In the genomic region with DNA sequence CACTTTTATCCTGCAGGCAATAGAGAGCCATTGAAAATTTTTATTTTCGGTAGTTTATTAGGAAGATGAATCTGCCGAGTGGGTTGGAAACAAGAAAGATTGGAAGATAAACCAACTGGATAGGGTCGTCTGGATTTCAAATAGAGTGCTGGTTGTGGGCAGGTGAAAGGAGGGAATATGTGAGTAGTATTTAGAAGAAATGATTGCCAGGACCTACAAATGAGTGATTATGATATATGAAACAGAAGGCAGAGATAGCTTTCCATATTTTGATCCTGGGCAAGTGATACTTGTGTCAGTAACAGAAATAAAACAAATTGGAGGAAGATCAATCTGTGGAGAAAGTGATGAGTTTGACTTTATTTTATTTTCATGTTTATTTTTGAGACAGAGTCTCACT, we compare ENCODE assay signal across 15 cellular contexts. TPM values are rescaled to one million over a fixed set of nuclear protein-coding genes. Genes with fewer than 3 reads are reported as not detected.
A peak's percentile ranks its signal among the peaks of the same experiment; 100 is the strongest.
DNase-seq lines count a peak whose midpoint lies in the region; ATAC-seq and TF ChIP-seq lines count a peak whose summit lies in the region.
"Had no signal": no experiment of that assay in that cellular context is flagged by ENCODE, and none has a peak within 500 bp of the region (broad histone marks: within the 10 kb centered on the region; RNA-seq: fewer than 3 reads in every experiment).

No MANE protein-coding gene starts in this region.

- 0 out of 2 replicates have a peak, but pooled peaks cover 7% of the 10 kb centered on the region for H4K20me1 ChIP-seq in GM23338 (replicated peaks; ENCODE audit: insufficient read depth)

- peak overlapping the region; percentile 90 for H3K4me3 Mint-ChIP-seq in CD4-positive, alpha-beta T cell
- H3K4me3 Mint-ChIP-seq in GM23338 (peak overlapping the region; percentile 83), nephron (peak overlapping the region; percentile 3 to 89 (median 87))
- peak overlapping the region; percentile 3 for H3K4me3 Mint-ChIP-seq in activated naive CD8-positive, alpha-beta T cell treated with anti-CD3 and anti-CD28 coated beads for 36 hours

- peaks cover 18% of the 10 kb centered on the region for H3K4me1 ChIP-seq in GM23338 (ENCODE audit: insufficient read depth)

- H3K9me3 Mint-ChIP-seq in CD4-positive, alpha-beta T cell: no peaks in the 10 kb centered on the region
- H3K9me3 Mint-ChIP-seq in GM23338 (no peaks in the 10 kb centered on the region), nephron (no peaks in the 10 kb centered on the region)
- H3K9me3 Mint-ChIP-seq in activated naive CD8-positive, alpha-beta T cell treated with anti-CD3 and anti-CD28 coated beads for 36 hours: no peaks in the 10 kb centered on the region

- ATAC-seq in CD4-positive, alpha-beta T cell (ENCODE audit: poor library complexity): no peak
- ATAC-seq in GM23338: no peak
- ATAC-seq in GM18505 (IDR thresholded peaks at IDR 0.05; ENCODE audit: unreplicated experiment): no peak
- ATAC-seq: mucosa of descending colon had no signal

- peak overlapping the region; percentile 80 for H3K27ac Mint-ChIP-seq in CD4-positive, alpha-beta T cell
- H3K27ac Mint-ChIP-seq in GM23338: peak overlapping the region; percentile 23
- H3K27ac Mint-ChIP-seq in activated naive CD8-positive, alpha-beta T cell treated with anti-CD3 and anti-CD28 coated beads for 36 hours: no peak overlapping the region
- H3K27ac Mint-ChIP-seq in nephron: no peak overlapping the region

- DNase-seq in CD4-positive, alpha-beta T cell: no peak
- DNase-seq in GM23338 (ENCODE audit: low spot score) (no peak), DMS 273 treated with DMSO at 0.1 percent for 48 hours (lab: John Stamatoyannopoulos, UW) (no peak), substantia nigra (lab: John Stamatoyannopoulos, UW) (no peak)
- DNase-seq in activated naive CD8-positive, alpha-beta T cell treated with anti-CD3 and anti-CD28 coated beads for 36 hours: no peak
- DNase-seq: adrenal gland, COR-L47, GF-D8, MM.1S, mucosa of descending colon, NCI-H2107, Right ventricle myocardium superior, upper lobe of left lung had no signal

- H3K9me2 ChIP-seq in GM23338 (ENCODE audit: insufficient read depth): peaks cover 3% of the 10 kb centered on the region; the same call in 1 of the 2 replicates

- H3K27me3 Mint-ChIP-seq in CD4-positive, alpha-beta T cell: no peaks in the 10 kb centered on the region
- no peaks in the 10 kb centered on the region for H3K27me3 Mint-ChIP-seq in GM23338 (ENCODE audit: insufficient read depth, low read depth, poor library complexity)
- no peaks in the 10 kb centered on the region for H3K27me3 Mint-ChIP-seq in activated naive CD8-positive, alpha-beta T cell treated with anti-CD3 and anti-CD28 coated beads for 36 hours
- no peaks in the 10 kb centered on the region for H3K27me3 Mint-ChIP-seq in nephron (ENCODE audit: low read depth)

- no peak for TF ChIP-seq POLR2A in GM18505 (IDR thresholded peaks at IDR 0.05; ENCODE audit: borderline replicate concordance, extremely low read depth, insufficient read depth, insufficient read length)

- H3K36me3 ChIP-seq in GM23338 (ENCODE audit: insufficient read depth): no peaks in the 10 kb centered on the region
- H3K36me3 ChIP-seq: adrenal gland had no signal

- H3K27ac ChIP-seq in CD4-positive, alpha-beta T cell (ENCODE audit: low read depth, low read length): no peak overlapping the region
- H3K27ac ChIP-seq in GM23338 (ENCODE audit: low read depth) (peak overlapping the region; percentile 74), substantia nigra (ENCODE audit: low read depth, low read length, poor library complexity, severe bottlenecking) (no peak overlapping the region)
- H3K27ac ChIP-seq: adrenal gland had no signal

- H3K9me3 ChIP-seq in CD4-positive, alpha-beta T cell (ENCODE audit: control insufficient read depth, low read length): no peaks in the 10 kb centered on the region
- H3K9me3 ChIP-seq: adrenal gland, mucosa of descending colon, upper lobe of left lung had no signal

- H3K36me3 Mint-ChIP-seq in CD4-positive, alpha-beta T cell (ENCODE audit: low read depth): peaks cover 38% of the 10 kb centered on the region
- H3K36me3 Mint-ChIP-seq in GM23338 (ENCODE audit: low read depth): peaks cover 19% of the 10 kb centered on the region
- peaks cover 33% of the 10 kb centered on the region for H3K36me3 Mint-ChIP-seq in activated naive CD8-positive, alpha-beta T cell treated with anti-CD3 and anti-CD28 coated beads for 36 hours
- H3K36me3 Mint-ChIP-seq in nephron (ENCODE audit: low read depth): peaks cover 34% of the 10 kb centered on the region

- CTCF ChIA-PET in CD4-positive, alpha-beta T cell (lab: Charles Lee): interaction anchor here (1.3 kb wide), 1 partner anchor 21 kb away, joined by 3 read pairs; no protein-coding TSS in a partner anchor

- H3K79me2 ChIP-seq in GM23338 (replicated peaks; ENCODE audit: insufficient read depth): peaks cover 72% of the 10 kb centered on the region

- peak overlapping the region; percentile 80; the same call in 1 of the 2 replicates for H3K4me3 ChIP-seq in GM23338
- H3K4me3 ChIP-seq: adrenal gland, mucosa of descending colon, upper lobe of left lung had no signal

- POLR2A ChIA-PET in CD4-positive, alpha-beta T cell (lab: Charles Lee): no interaction called here

- H2AFZ ChIP-seq in GM23338: no peak overlapping the region

- H3K4me1 Mint-ChIP-seq in CD4-positive, alpha-beta T cell (ENCODE audit: low read depth): peaks cover 67% of the 10 kb centered on the region
- H3K4me1 Mint-ChIP-seq in GM23338 (peaks cover 14% of the 10 kb centered on the region), nephron (peaks cover 19% of the 10 kb centered on the region)
- H3K4me1 Mint-ChIP-seq in activated naive CD8-positive, alpha-beta T cell treated with anti-CD3 and anti-CD28 coated beads for 36 hours: peaks cover 44% of the 10 kb centered on the region

- intact Hi-C loops in CD4-positive, alpha-beta T cell (cut with DNase I, micrococcal nuclease): loop anchor here in 1 of 2 experiments (10.0 kb wide), 2 partner anchors 364 to 514 kb away; partner anchors contain the start of gene TP53BP2

- peak overlapping the region; percentile 96 for H3K4me2 ChIP-seq in GM23338

- H3K27me3 ChIP-seq in CD4-positive, alpha-beta T cell (ENCODE audit: control insufficient read depth, insufficient read depth, low read length): no peaks in the 10 kb centered on the region
- no peaks in the 10 kb centered on the region for H3K27me3 ChIP-seq in GM23338 (ENCODE audit: insufficient read depth)
- H3K27me3 ChIP-seq: adrenal gland, upper lobe of left lung had no signal

- peaks cover 7% of the 10 kb centered on the region; the same call in 1 of the 2 replicates for H3F3A ChIP-seq in GM23338 (replicated peaks; ENCODE audit: low read depth)

- no peak for TF ChIP-seq CTCF in CD4-positive, alpha-beta T cell (IDR thresholded peaks at IDR 0.05)
- TF ChIP-seq CTCF in GM23338 (conservative IDR thresholded peaks at IDR 0.05; ENCODE audit: low read depth in 2 of 2) (no peak), nephron (IDR thresholded peaks at IDR 0.05; ENCODE audit: unreplicated experiment in 3 of 3) (no peak)

TF ChIP-seq in GM23338, 12 proteins besides CTCF, POLR2A, EP300 and RAD21 (continues in another document):
- TF ChIP-seq EZH2 (IDR thresholded peaks at IDR 0.05; ENCODE audit: low read depth, unreplicated experiment): no peak

RNA-seq across cellular contexts. Expression of gene CNIH4, which starts 2.5 kb away (rescaled TPM):
- total RNA-seq in CD4-positive, alpha-beta T cell: 10 to 100 TPM; 31.2 to 33.6 TPM
- total RNA-seq in GM23338 (2014; rRNA removed; shearing (Covaris generic)): 47.4 and 53.5 TPM in 2 replicates
- 191 and 194 TPM in 2 replicates for polyA plus RNA-seq in GM23338 (2016; fragmentation: Nextera tagmentation; extraction: Ambion mirVana)
- 10 to 100 TPM; 48.5 to 53.2 TPM for total RNA-seq in activated naive CD8-positive, alpha-beta T cell treated with anti-CD3 and anti-CD28 coated beads for 36 hours

RNA-seq across cellular contexts. Expression of gene NVL, which starts 29.2 kb away (rescaled TPM):
- 10 to 100 TPM; 14.9 to 18.5 TPM for total RNA-seq in CD4-positive, alpha-beta T cell
- 35.3 and 44.4 TPM in 2 replicates for total RNA-seq in GM23338 (2014; rRNA removed; shearing (Covaris generic))
- 62.2 and 71.7 TPM in 2 replicates for polyA plus RNA-seq in GM23338 (2016; fragmentation: Nextera tagmentation; extraction: Ambion mirVana)
- 10 to 100 TPM; 41.6 to 45.2 TPM for total RNA-seq in activated naive CD8-positive, alpha-beta T cell treated with anti-CD3 and anti-CD28 coated beads for 36 hours

Comparison
In these comparisons a context has a peak if more than half of its experiments do, and no peak if none do; other contexts are left out.
1. H3K27ac Mint-ChIP-seq: peak in CD4-positive, alpha-beta T cell (single experiment) and GM23338 (single experiment); none in activated naive CD8-positive, alpha-beta T cell treated with anti-CD3 and anti-CD28 coated beads for 36 hours (single experiment) and nephron (0 of 3).
2. H3K4me3 Mint-ChIP-seq: peak in every context shown above with its lines; median percentile 90 in CD4-positive, alpha-beta T cell; 87 in nephron; 83 in GM23338; 3 in activated naive CD8-positive, alpha-beta T cell treated with anti-CD3 and anti-CD28 coated beads for 36 hours.